ENCODE assay signal across 1 cellular context in genomic region chr16:85539629-85540291, GRCh38.
TF ChIP-seq lines count a peak whose summit lies in the region.

No MANE protein-coding gene starts in this region.

TF ChIP-seq in HepG2, 621 proteins besides CTCF, POLR2A, EP300 and RAD21 (continued from another document and continues in another):
- peak; percentile 73 for TF ChIP-seq ZNF800 (CRISPR knock-in tag; IDR thresholded peaks at IDR 0.05)
- TF ChIP-seq MIER3 (CRISPR knock-in tag; IDR thresholded peaks at IDR 0.05; ENCODE audit: borderline replicate concordance), result peak; percentile 41; the same call in 1 of the 2 replicates
- TF ChIP-seq ISL2 (CRISPR knock-in tag; IDR thresholded peaks at IDR 0.05), result peak; percentile 63; the same call in 1 of the 2 replicates
- TF ChIP-seq NR2F2 (IDR thresholded peaks at IDR 0.05; ENCODE audit: borderline replicate concordance, low read depth), result peak; percentile 90
- TF ChIP-seq MLLT10 (CRISPR knock-in tag; IDR thresholded peaks at IDR 0.05), result no peak
- TF ChIP-seq KDM6A (CRISPR knock-in tag; IDR thresholded peaks at IDR 0.05; ENCODE audit: low read depth), result peak; percentile 72
- TF ChIP-seq SNAPC4 (CRISPR knock-in tag; IDR thresholded peaks at IDR 0.05), result no peak
- peak; percentile 20; the same call in 1 of the 2 replicates for TF ChIP-seq STAG1 (CRISPR knock-in tag; IDR thresholded peaks at IDR 0.05)
- peak; percentile 63; the same call in 1 of the 2 replicates for TF ChIP-seq TFAP4 (IDR thresholded peaks at IDR 0.05; ENCODE audit: borderline replicate concordance, low read depth)
- 0 out of 2 replicates have a peak, but pooled peaks have one; percentile 20 for TF ChIP-seq HOMEZ (CRISPR knock-in tag; IDR thresholded peaks at IDR 0.05; ENCODE audit: low read depth)
- peak; percentile 59; the same call in 1 of the 2 replicates for TF ChIP-seq ZNF790 (CRISPR knock-in tag; IDR thresholded peaks at IDR 0.05; ENCODE audit: borderline replicate concordance)
- 0 out of 2 replicates have a peak, but pooled peaks have one; percentile 17 for TF ChIP-seq ELF1 (CRISPR knock-in tag; IDR thresholded peaks at IDR 0.05)
- TF ChIP-seq KLF9 (CRISPR knock-in tag; IDR thresholded peaks at IDR 0.05; ENCODE audit: low read depth), result no peak
- TF ChIP-seq ZNF333 (CRISPR knock-in tag; IDR thresholded peaks at IDR 0.05; ENCODE audit: borderline replicate concordance), result no peak
- no peak for TF ChIP-seq ZFP36L1 (CRISPR knock-in tag; IDR thresholded peaks at IDR 0.05)
- TF ChIP-seq AKAP8 (CRISPR knock-in tag; IDR thresholded peaks at IDR 0.05), result no peak
- no peak for TF ChIP-seq ZNF12 (CRISPR knock-in tag; IDR thresholded peaks at IDR 0.05)
- TF ChIP-seq THRA (CRISPR knock-in tag; IDR thresholded peaks at IDR 0.05; ENCODE audit: borderline replicate concordance), result peak; percentile 96
- TF ChIP-seq JUNB (CRISPR knock-in tag; IDR thresholded peaks at IDR 0.05; ENCODE audit: borderline replicate concordance), result no peak
- TF ChIP-seq NFKB2 (CRISPR knock-in tag; IDR thresholded peaks at IDR 0.05; ENCODE audit: borderline replicate concordance), result peak; percentile 65
- TF ChIP-seq CEBPG (CRISPR knock-in tag; IDR thresholded peaks at IDR 0.05), result peak; percentile 62; the same call in 1 of the 2 replicates
- no peak for TF ChIP-seq ZBTB39 (CRISPR knock-in tag; IDR thresholded peaks at IDR 0.05)
- TF ChIP-seq SMAD3 (CRISPR knock-in tag; IDR thresholded peaks at IDR 0.05), result 0 out of 2 replicates have a peak, but pooled peaks have one; percentile 59
- peak; percentile 65 for TF ChIP-seq ZFY (CRISPR knock-in tag; IDR thresholded peaks at IDR 0.05)
- TF ChIP-seq ZNF670 (CRISPR knock-in tag; IDR thresholded peaks at IDR 0.05; ENCODE audit: borderline replicate concordance), result no peak
- peak; percentile 40 for TF ChIP-seq DBP (CRISPR knock-in tag; IDR thresholded peaks at IDR 0.05; ENCODE audit: not compliant biosample characterization)
- no peak for TF ChIP-seq SOX6 (IDR thresholded peaks at IDR 0.05)
- TF ChIP-seq SOX6 (CRISPR knock-in tag; IDR thresholded peaks at IDR 0.05), result peak; percentile 89
- TF ChIP-seq ZNF432 (CRISPR knock-in tag; IDR thresholded peaks at IDR 0.05; ENCODE audit: borderline replicate concordance), result no peak
- no peak for TF ChIP-seq ATF7 (IDR thresholded peaks at IDR 0.05)
- TF ChIP-seq ATF7 (CRISPR knock-in tag; IDR thresholded peaks at IDR 0.05), result 0 out of 2 replicates have a peak, but pooled peaks have one; percentile 29
- no peak for TF ChIP-seq ZSCAN30 (CRISPR knock-in tag; IDR thresholded peaks at IDR 0.05)
- TF ChIP-seq ZNF20 (CRISPR knock-in tag; IDR thresholded peaks at IDR 0.05), result no peak
- 0 out of 2 replicates have a peak, but pooled peaks have one; percentile 35 for TF ChIP-seq ZNF784 (CRISPR knock-in tag; IDR thresholded peaks at IDR 0.05; ENCODE audit: borderline replicate concordance)
- no peak for TF ChIP-seq LCORL (IDR thresholded peaks at IDR 0.05)
- peak; percentile 84 for TF ChIP-seq LCORL (CRISPR knock-in tag; IDR thresholded peaks at IDR 0.05)
- no peak for TF ChIP-seq PRDM15 (CRISPR knock-in tag; IDR thresholded peaks at IDR 0.05)
- peak; percentile 73 for TF ChIP-seq ETV5 (CRISPR knock-in tag; IDR thresholded peaks at IDR 0.05; ENCODE audit: borderline replicate concordance)
- TF ChIP-seq DRAP1 (CRISPR knock-in tag; IDR thresholded peaks at IDR 0.05), result peak; percentile 77
- TF ChIP-seq SP5 (CRISPR knock-in tag; IDR thresholded peaks at IDR 0.05; ENCODE audit: borderline replicate concordance, low read depth), result peak; percentile 97
- TF ChIP-seq ZNF430 (CRISPR knock-in tag; IDR thresholded peaks at IDR 0.05), result peak; percentile 80; the same call in 1 of the 2 replicates
- TF ChIP-seq SCMH1 (CRISPR knock-in tag; IDR thresholded peaks at IDR 0.05; ENCODE audit: borderline replicate concordance), result no peak
- TF ChIP-seq KMT2A (CRISPR knock-in tag; IDR thresholded peaks at IDR 0.05), result peak; percentile 63; the same call in 1 of the 2 replicates
- TF ChIP-seq ZNF484 (CRISPR knock-in tag; IDR thresholded peaks at IDR 0.05; ENCODE audit: borderline replicate concordance, low read depth), result peak; percentile 98
- TF ChIP-seq ZNF678 (CRISPR knock-in tag; IDR thresholded peaks at IDR 0.05), result no peak
- TF ChIP-seq ZKSCAN1 (IDR thresholded peaks at IDR 0.05; ENCODE audit: low read length), result no peak
- no peak for TF ChIP-seq ZNF839 (CRISPR knock-in tag; IDR thresholded peaks at IDR 0.05; ENCODE audit: borderline replicate concordance)
